Comparison of ENCODE assay signal across 28 cellular contexts in genomic region chr10:66622050-66622449, GRCh38.
"Had no signal": no experiment of that assay in that cellular context is flagged by ENCODE, and none has a peak within 500 bp of the region (broad histone marks: within the 10 kb centered on the region; RNA-seq: fewer than 3 reads in every experiment).

No MANE protein-coding gene starts in this region.

- H3K4me3 ChIP-seq: colonic mucosa, coronary artery, dorsolateral prefrontal cortex, esophagus muscularis mucosa, esophagus squamous epithelium, gastrocnemius medialis, gastroesophageal sphincter, heart left ventricle, heart right ventricle had no signal

- H3K36me3 ChIP-seq: colonic mucosa, esophagus muscularis mucosa, esophagus squamous epithelium, gastrocnemius medialis, gastroesophageal sphincter, heart left ventricle, heart right ventricle had no signal

- H3K27me3 Mint-ChIP-seq: dendritic cell treated with granulocyte-macrophage colony-stimulating factor and Interleukin-4, amounts not matched to agents 40 ng/mL and 50 ng/mL, for 4 days; effector memory CD8-positive, alpha-beta T cell had no signal

- H3K27me3 ChIP-seq: colonic mucosa, dorsolateral prefrontal cortex, esophagus muscularis mucosa, esophagus squamous epithelium, foreskin keratinocyte, gastrocnemius medialis, gastroesophageal sphincter, heart left ventricle, heart right ventricle had no signal

- H3K27ac ChIP-seq: colonic mucosa, coronary artery, epithelial cell of prostate, esophagus muscularis mucosa, esophagus squamous epithelium, foreskin keratinocyte, gastrocnemius medialis, gastroesophageal sphincter, heart left ventricle, heart right ventricle had no signal

- H3K9me3 Mint-ChIP-seq: dendritic cell treated with granulocyte-macrophage colony-stimulating factor and Interleukin-4, amounts not matched to agents 40 ng/mL and 50 ng/mL, for 4 days; endodermal cell had no signal

- H3K4me1 Mint-ChIP-seq: endodermal cell had no signal

- H3K4me1 ChIP-seq: colonic mucosa, esophagus muscularis mucosa, esophagus squamous epithelium, foreskin keratinocyte, gastrocnemius medialis, gastroesophageal sphincter, heart left ventricle, heart right ventricle had no signal

- FAIRE-seq: colon, endometrium, endothelial cell of umbilical vein had no signal

- H3K27ac Mint-ChIP-seq: dendritic cell treated with granulocyte-macrophage colony-stimulating factor and Interleukin-4, amounts not matched to agents 40 ng/mL and 50 ng/mL, for 4 days; effector memory CD8-positive, alpha-beta T cell; endodermal cell had no signal

- H3K9me3 ChIP-seq: colonic mucosa, esophagus muscularis mucosa, esophagus squamous epithelium, gastrocnemius medialis, gastroesophageal sphincter, heart left ventricle had no signal

- H3K4me3 Mint-ChIP-seq: dendritic cell treated with granulocyte-macrophage colony-stimulating factor and Interleukin-4, amounts not matched to agents 40 ng/mL and 50 ng/mL, for 4 days; effector memory CD8-positive, alpha-beta T cell; endodermal cell had no signal

- ATAC-seq: effector memory CD8-positive, alpha-beta T cell; esophagus mucosa; foreskin keratinocyte; gastrocnemius medialis; gastroesophageal sphincter; heart left ventricle; heart right ventricle had no signal

- DNase-seq: colonic mucosa; cortex of kidney; dermis blood vessel endothelial cell; dorsolateral prefrontal cortex; effector CD4-positive, alpha-beta T cell; effector CD8-positive, alpha-beta T cell; effector memory CD4-positive, alpha-beta T cell; effector memory CD8-positive, alpha-beta T cell; endodermal cell; erythroblast; esophagus squamous epithelium; foreskin fibroblast; foreskin keratinocyte; foreskin melanocyte; gastrocnemius medialis; glutamatergic neuron; head of caudate nucleus; heart left ventricle; heart right ventricle had no signal
